11 cellular contexts compared by ENCODE assay signal in the genomic region with DNA sequence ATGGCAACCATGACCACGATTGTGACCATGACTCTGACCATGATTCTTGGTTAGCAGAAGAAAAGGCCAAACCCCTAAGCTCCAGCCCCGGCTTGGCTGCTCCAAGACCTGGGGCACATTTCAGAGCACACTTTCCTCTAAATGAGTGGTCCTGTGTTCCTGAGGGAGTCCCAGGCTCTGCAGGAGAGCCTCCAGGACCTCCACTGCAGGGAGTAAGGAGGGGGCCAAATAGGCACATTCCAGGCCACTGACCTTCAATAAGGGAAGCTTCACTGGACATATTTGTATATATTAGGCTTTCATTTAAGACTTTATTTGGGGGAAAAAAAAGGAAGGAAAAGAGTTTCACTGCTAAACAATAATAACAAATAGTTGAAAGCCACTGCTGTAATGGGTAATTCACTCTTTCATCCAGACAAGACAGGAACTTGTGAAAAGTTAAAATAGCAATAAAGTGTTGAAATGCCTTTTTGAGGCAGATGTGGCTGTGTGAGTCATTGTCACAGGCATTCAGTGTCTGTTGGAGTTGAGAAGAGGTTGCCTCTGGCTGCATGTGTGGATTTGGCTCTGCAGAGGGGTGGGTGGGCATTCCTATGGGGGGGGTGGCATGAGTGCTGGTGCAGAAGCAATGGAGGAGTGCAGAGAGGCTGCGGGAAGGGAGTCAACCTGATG.
DNase-seq lines count a peak whose midpoint lies in the region; ATAC-seq and TF ChIP-seq lines count a peak whose summit lies in the region.
"Had no signal": no experiment of that assay in that cellular context is flagged by ENCODE, and none has a peak within 500 bp of the region (broad histone marks: within the 10 kb centered on the region; RNA-seq: fewer than 3 reads in every experiment).

No MANE protein-coding gene starts in this region.

- TF ChIP-seq POLR2A in adrenal gland (IDR thresholded peaks at IDR 0.05): no peak

- peaks cover 24% of the 10 kb centered on the region for H3K9me3 Mint-ChIP-seq in HFFc6

- intact Hi-C loops in adrenal gland (cut with DNase I): no loop called here

- H3K4me3 Mint-ChIP-seq in HFFc6: no peak overlapping the region; the same call in 1 of the 2 replicates

- H3K27me3 ChIP-seq in adrenal gland: no peaks in the 10 kb centered on the region
- H3K27me3 ChIP-seq: gastrocnemius medialis had no signal

- H3K27ac Mint-ChIP-seq in HFFc6: peak overlapping the region; percentile 67

- H3K4me3 ChIP-seq in adrenal gland: no peak overlapping the region
- H3K4me3 ChIP-seq: gastrocnemius medialis, prostate gland had no signal

- peaks cover 27% of the 10 kb centered on the region for H3K36me3 Mint-ChIP-seq in HFFc6 (ENCODE audit: low read depth)

- H3K4me1 Mint-ChIP-seq in HFFc6 (ENCODE audit: low read depth): peaks cover 42% of the 10 kb centered on the region

- TF ChIP-seq CTCF in HFFc6 (IDR thresholded peaks at IDR 0.05): no peak
- no peak for TF ChIP-seq CTCF in adrenal gland (IDR thresholded peaks at IDR 0.05)

- peak overlapping the region in 3 of 5 donors; percentile 18 to 59 (median 35) for H3K27ac ChIP-seq in adrenal gland
- H3K27ac ChIP-seq: prostate gland had no signal

- H3K9me3 ChIP-seq in adrenal gland (replicated peaks in 1 of 3): no peaks in the 10 kb centered on the region
- H3K9me3 ChIP-seq: gastrocnemius medialis, prostate gland had no signal

- H3K27me3 Mint-ChIP-seq in HFFc6 (ENCODE audit: insufficient read depth): peaks cover 6% of the 10 kb centered on the region

- H3K4me1 ChIP-seq in adrenal gland (replicated peaks in 1 of 2): peaks cover 5 to 8% of the 10 kb centered on the region in 2 donors
- H3K4me1 ChIP-seq: gastrocnemius medialis, prostate gland had no signal

- ATAC-seq in HG03565 (IDR thresholded peaks at IDR 0.05; ENCODE audit: unreplicated experiment): no peak
- ATAC-seq: gastrocnemius medialis had no signal

- WGBS in adrenal gland, 4 donors: 65 to 80% (median 73%) methylated on average over 3 of the region's 3 CpGs

- H3K36me3 ChIP-seq in adrenal gland (replicated peaks in 1 of 2): peaks cover 0 to 50% of the 10 kb centered on the region in 2 donors
- H3K36me3 ChIP-seq: gastrocnemius medialis, prostate gland had no signal

- peak; percentile 86 for DNase-seq in A172 (ENCODE audit: low spot score)
- DNase-seq in HFFc6: peak; percentile 81
- DNase-seq in adrenal gland: peak in 3 of 7 donors; percentile 35 to 44 (median 43)
- peak; percentile 24 for DNase-seq in kidney glomerular epithelial cell (lab: John Stamatoyannopoulos, UW)
- no peak for DNase-seq in NCI-H187 treated with DMSO at 0.1 percent for 48 hours (lab: John Stamatoyannopoulos, UW)
- no peak for DNase-seq in OCI-M2 (lab: John Stamatoyannopoulos, UW; ENCODE audit: unreplicated experiment)
- DNase-seq in NCI-H524 treated with DMSO at 0.1 percent for 48 hours (lab: John Stamatoyannopoulos, UW): no peak
- DNase-seq: gastrocnemius medialis, NCI-H1417 treated with DMSO at 0.1 percent for 48 hours had no signal

Comparison
In these comparisons a context has a peak if more than half of its experiments do, and no peak if none do; other contexts are left out.
1. DNase-seq: peak in A172 (single experiment), HFFc6 (single experiment) and kidney glomerular epithelial cell (single experiment); none in NCI-H187 treated with DMSO at 0.1 percent for 48 hours (single experiment), OCI-M2 (single experiment) and NCI-H524 treated with DMSO at 0.1 percent for 48 hours (single experiment).